In the genomic region with DNA sequence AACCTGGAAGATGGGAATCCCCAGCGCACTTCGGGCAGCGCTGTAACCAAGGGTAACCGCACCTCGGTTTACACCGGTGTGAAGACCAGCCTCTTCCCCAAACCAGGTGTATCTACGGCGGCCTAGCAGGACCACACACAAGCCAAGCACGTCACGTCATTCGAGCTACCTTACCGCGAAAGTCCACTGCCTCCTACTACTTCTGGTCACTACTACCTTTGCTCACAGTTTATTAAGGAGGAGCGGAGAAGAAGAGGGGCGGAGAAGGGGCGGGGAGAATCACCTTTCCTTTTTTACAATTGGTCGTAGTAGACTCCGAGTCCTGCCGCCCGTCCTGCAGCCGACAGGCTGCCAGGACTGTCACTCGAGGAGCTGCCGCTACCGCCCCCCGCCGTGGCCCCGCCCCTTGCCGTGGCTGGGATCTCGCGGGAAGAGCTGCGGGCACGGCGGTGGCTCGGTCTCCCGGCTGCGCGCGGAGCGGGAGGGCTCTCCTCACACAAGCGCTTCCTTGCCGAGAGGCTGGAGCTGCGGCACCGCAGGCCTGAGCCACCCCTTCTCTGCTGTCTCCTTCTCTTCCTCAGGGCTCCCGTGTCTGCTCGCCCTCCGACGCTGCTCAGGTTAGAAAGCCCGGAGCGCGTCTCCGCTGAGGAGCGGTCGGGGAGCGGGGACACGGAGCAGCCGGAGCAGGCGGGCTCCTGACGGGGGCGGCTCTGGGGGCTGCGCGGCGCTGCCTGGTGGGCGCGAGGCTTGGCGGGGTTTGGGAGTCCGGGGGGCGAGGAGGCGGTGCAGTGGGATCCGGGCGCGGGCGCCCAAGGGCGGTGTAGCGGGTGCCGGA, we compare ENCODE assay signal across 1 cellular context.
TF ChIP-seq lines count a peak whose summit lies in the region.

TSS of gene GLCE (plus strand) at position 495 of the 835 bp plus-strand sequence. CDS start 95,172 bp downstream, outside the sequence.

TF ChIP-seq in SK-N-SH, 30 proteins besides CTCF, POLR2A, EP300 and RAD21 (continued from another document):
- TF ChIP-seq PBX3 (IDR thresholded peaks at IDR 0.05) = peak; percentile 99
- TF ChIP-seq TEAD4 (IDR thresholded peaks at IDR 0.05; ENCODE audit: borderline replicate concordance, insufficient read depth) = peak; percentile 28; the same call in 1 of the 2 replicates
- TF ChIP-seq TCF12 (IDR thresholded peaks at IDR 0.05) = no peak
- no peak for TF ChIP-seq GATA2 (CRISPR knock-in tag; IDR thresholded peaks at IDR 0.05)
- no peak for TF ChIP-seq RCOR1 (IDR thresholded peaks at IDR 0.05; ENCODE audit: low read length)
- no peak for TF ChIP-seq RFX5 (IDR thresholded peaks at IDR 0.05; ENCODE audit: low read length)
- peak; percentile 100 for TF ChIP-seq CHD2 (IDR thresholded peaks at IDR 0.05; ENCODE audit: low read length, partially characterized antibody)
- TF ChIP-seq SMC3 (IDR thresholded peaks at IDR 0.05; ENCODE audit: low read depth, low read length) = no peak
- no peak for TF ChIP-seq USF2 (IDR thresholded peaks at IDR 0.05; ENCODE audit: borderline replicate concordance, low read depth, low read length)
- no peak for TF ChIP-seq NFIC (IDR thresholded peaks at IDR 0.05; ENCODE audit: borderline replicate concordance)
- TF ChIP-seq FOSL2 (IDR thresholded peaks at IDR 0.05; ENCODE audit: borderline replicate concordance, low read depth) = no peak
- TF ChIP-seq MXI1 (IDR thresholded peaks at IDR 0.05; ENCODE audit: low read depth, low read length) = peak; percentile 52
- peak; percentile 97 for TF ChIP-seq ZBTB33 (IDR thresholded peaks at IDR 0.05; ENCODE audit: borderline replicate concordance, low read depth)
- TF ChIP-seq GABPA (IDR thresholded peaks at IDR 0.05; ENCODE audit: low read depth) = no peak
- no peak for TF ChIP-seq NRF1 (IDR thresholded peaks at IDR 0.05; ENCODE audit: low read depth, low read length)
- TF ChIP-seq YY1 (IDR thresholded peaks at IDR 0.05; ENCODE audit: low read depth) = no peak
- TF ChIP-seq SIN3A (IDR thresholded peaks at IDR 0.05; ENCODE audit: borderline replicate concordance, low read depth, low read length) = peak; percentile 74; the same call in 1 of the 2 replicates
- TF ChIP-seq TAF1 (IDR thresholded peaks at IDR 0.05; ENCODE audit: borderline replicate concordance, low read depth, low read length) = peak; percentile 96
